19 cellular contexts compared by ENCODE assay signal in genomic region chr7:123725586-123726171, GRCh38. TPM values are rescaled to one million over a fixed set of nuclear protein-coding genes. Genes with fewer than 3 reads are reported as not detected.
DNase-seq lines count a peak whose midpoint lies in the region; ATAC-seq lines count a peak whose summit lies in the region.
"Had no signal": no experiment of that assay in that cellular context is flagged by ENCODE, and none has a peak within 500 bp of the region (broad histone marks: within the 10 kb centered on the region; RNA-seq: fewer than 3 reads in every experiment).

No MANE protein-coding gene starts in this region.

- no peak overlapping the region for H3K4me2 ChIP-seq in trophoblast cell (ENCODE audit: low read length)

- no peaks in the 10 kb centered on the region for H3K27me3 Mint-ChIP-seq in activated naive CD8-positive, alpha-beta T cell treated with anti-CD3 and anti-CD28 coated beads, Interleukin-2, amount 10 ng/mL, durations not matched to agents 7 days and 5 days
- H3K27me3 Mint-ChIP-seq in activated naive CD8-positive, alpha-beta T cell treated with anti-CD3 and anti-CD28 coated beads, Interleukin-2, amount 50 U/mL, for 24 hours, result no peaks in the 10 kb centered on the region
- H3K27me3 Mint-ChIP-seq: stimulated activated naive B cell treated with anti-CD40 and anti-IgM and Interleukin-4, amounts not matched to agents 10 μg/mL and 1 μg/mL and 100 μg/mL, for 72 hours; type B pancreatic cell had no signal

- no peaks in the 10 kb centered on the region for H3K9me3 Mint-ChIP-seq in activated naive CD8-positive, alpha-beta T cell treated with anti-CD3 and anti-CD28 coated beads, Interleukin-2, amount 10 ng/mL, durations not matched to agents 7 days and 5 days
- H3K9me3 Mint-ChIP-seq in activated naive CD8-positive, alpha-beta T cell treated with anti-CD3 and anti-CD28 coated beads, Interleukin-2, amount 50 U/mL, for 24 hours, result no peaks in the 10 kb centered on the region
- H3K9me3 Mint-ChIP-seq: type B pancreatic cell had no signal

- H3K9ac ChIP-seq in endocrine pancreas (ENCODE audit: control insufficient read depth, insufficient read depth, low read length) (no peak overlapping the region), trophoblast cell (ENCODE audit: low read length) (no peak overlapping the region)

- DNase-seq in activated naive CD8-positive, alpha-beta T cell treated with anti-CD3 and anti-CD28 coated beads, Interleukin-2, amount 10 ng/mL, durations not matched to agents 7 days and 5 days, result no peak
- no peak for DNase-seq in activated naive CD8-positive, alpha-beta T cell treated with anti-CD3 and anti-CD28 coated beads, Interleukin-2, amount 50 U/mL, for 24 hours
- peak; percentile 7 for DNase-seq in NCI-H2171 (lab: John Stamatoyannopoulos, UW)
- no peak for DNase-seq in SKM-1 (lab: John Stamatoyannopoulos, UW; ENCODE audit: unreplicated experiment)
- no peak for DNase-seq in DMS153 (lab: John Stamatoyannopoulos, UW)
- DNase-seq in NCI-H226, result no peak
- DNase-seq in trophoblast cell, result no peak
- DNase-seq: amygdala; GDM1; H7; left lung; MG63; NCI-H2029 treated with DMSO at 0.1 percent for 48 hours; NCI-H526; small intestine; stimulated activated naive B cell treated with anti-CD40 and anti-IgM and Interleukin-4, amounts not matched to agents 10 μg/mL and 1 μg/mL and 100 μg/mL, for 72 hours; SW 1271 had no signal

- no peak overlapping the region for H4K12ac ChIP-seq in trophoblast cell (ENCODE audit: low read depth, low read length)

- H3K4me3 ChIP-seq in endocrine pancreas (ENCODE audit: control insufficient read depth, insufficient read depth, low read length) (peak overlapping the region; percentile 22), trophoblast cell (ENCODE audit: low read depth, low read length) (no peak overlapping the region)
- H3K4me3 ChIP-seq: left lung, MG63 had no signal

- POLR2A ChIA-PET in activated naive CD8-positive, alpha-beta T cell treated with anti-CD3 and anti-CD28 coated beads, Interleukin-2, amount 10 ng/mL, durations not matched to agents 7 days and 5 days (lab: Charles Lee), result interaction anchor here (0.6 to 3.4 kb wide), 2 partner anchors 10 to 23 kb away, joined by 3 to 18 read pairs; partner anchors contain the start of gene WASL

- H3K79me2 ChIP-seq in trophoblast cell (ENCODE audit: control insufficient read depth, insufficient read depth, low read length, poor library complexity), result peaks cover 4% of the 10 kb centered on the region

- H3K18ac ChIP-seq in trophoblast cell (ENCODE audit: low read length), result no peak overlapping the region

- peaks cover 38% of the 10 kb centered on the region for H3K4me1 ChIP-seq in endocrine pancreas (ENCODE audit: control insufficient read depth, insufficient read depth, low read length)
- no peaks in the 10 kb centered on the region for H3K4me1 ChIP-seq in trophoblast cell (ENCODE audit: control insufficient read depth in 1 of 2, insufficient read depth in 2 of 2, low read length in 2 of 2)

- H3K23ac ChIP-seq in trophoblast cell (ENCODE audit: low read length), result no peak overlapping the region

- no peak overlapping the region for H2BK12ac ChIP-seq in trophoblast cell (ENCODE audit: low read length)

- no peak overlapping the region for H3K4ac ChIP-seq in trophoblast cell (ENCODE audit: low read depth, low read length)

- no peak overlapping the region for H4K91ac ChIP-seq in trophoblast cell (ENCODE audit: low read depth, low read length)

- H3K4me3 Mint-ChIP-seq in activated naive CD8-positive, alpha-beta T cell treated with anti-CD3 and anti-CD28 coated beads, Interleukin-2, amount 10 ng/mL, durations not matched to agents 7 days and 5 days, result peak overlapping the region; percentile 28
- H3K4me3 Mint-ChIP-seq in activated naive CD8-positive, alpha-beta T cell treated with anti-CD3 and anti-CD28 coated beads, Interleukin-2, amount 50 U/mL, for 24 hours, result no peak overlapping the region
- H3K4me3 Mint-ChIP-seq: stimulated activated naive B cell treated with anti-CD40 and anti-IgM and Interleukin-4, amounts not matched to agents 10 μg/mL and 1 μg/mL and 100 μg/mL, for 72 hours; type B pancreatic cell had no signal

- H3K27me3 ChIP-seq in endocrine pancreas (ENCODE audit: control insufficient read depth, insufficient read depth, low read length) (no peaks in the 10 kb centered on the region), trophoblast cell (ENCODE audit: insufficient read depth, low read length) (no peaks in the 10 kb centered on the region)
- H3K27me3 ChIP-seq: left lung, MG63 had no signal

- no peaks in the 10 kb centered on the region for H3K79me1 ChIP-seq in trophoblast cell (ENCODE audit: low read length)

- H2AK5ac ChIP-seq in trophoblast cell (ENCODE audit: low read length), result no peak overlapping the region

- no peak overlapping the region for H3K14ac ChIP-seq in trophoblast cell (ENCODE audit: low read length)

- WGBS in trophoblast cell (ENCODE audit: extremely low coverage, insufficient coverage, insufficient read length), result no CpG with 5 or more reads among the region's 1 CpG

- peaks cover 19% of the 10 kb centered on the region for H3K36me3 Mint-ChIP-seq in activated naive CD8-positive, alpha-beta T cell treated with anti-CD3 and anti-CD28 coated beads, Interleukin-2, amount 10 ng/mL, durations not matched to agents 7 days and 5 days
- H3K36me3 Mint-ChIP-seq in activated naive CD8-positive, alpha-beta T cell treated with anti-CD3 and anti-CD28 coated beads, Interleukin-2, amount 50 U/mL, for 24 hours (ENCODE audit: low read depth), result peaks cover 13% of the 10 kb centered on the region

- H2AFZ ChIP-seq in trophoblast cell (ENCODE audit: insufficient read depth, low read length, poor library complexity), result no peak overlapping the region

- no peak overlapping the region for H3K27ac ChIP-seq in trophoblast cell (ENCODE audit: low read depth, low read length)
- H3K27ac ChIP-seq: left lung had no signal

- H2BK5ac ChIP-seq in trophoblast cell (ENCODE audit: low read depth, low read length, poor library complexity), result no peak overlapping the region

- H3K36me3 ChIP-seq in endocrine pancreas (ENCODE audit: control insufficient read depth, insufficient read depth, low read length), result no peaks in the 10 kb centered on the region
- H3K36me3 ChIP-seq in trophoblast cell (ENCODE audit: control insufficient read depth in 1 of 2, insufficient read depth in 2 of 2, low read length in 2 of 2), result no peaks in the 10 kb centered on the region
- H3K36me3 ChIP-seq: left lung, MG63 had no signal

- peak overlapping the region; percentile 51 for H3K27ac Mint-ChIP-seq in activated naive CD8-positive, alpha-beta T cell treated with anti-CD3 and anti-CD28 coated beads, Interleukin-2, amount 10 ng/mL, durations not matched to agents 7 days and 5 days
- H3K27ac Mint-ChIP-seq in activated naive CD8-positive, alpha-beta T cell treated with anti-CD3 and anti-CD28 coated beads, Interleukin-2, amount 50 U/mL, for 24 hours, result no peak overlapping the region
- H3K27ac Mint-ChIP-seq: stimulated activated naive B cell treated with anti-CD40 and anti-IgM and Interleukin-4, amounts not matched to agents 10 μg/mL and 1 μg/mL and 100 μg/mL, for 72 hours; type B pancreatic cell had no signal

- H4K8ac ChIP-seq in trophoblast cell (ENCODE audit: low read depth, low read length), result no peak overlapping the region

- peaks cover 37% of the 10 kb centered on the region for H3K4me1 Mint-ChIP-seq in activated naive CD8-positive, alpha-beta T cell treated with anti-CD3 and anti-CD28 coated beads, Interleukin-2, amount 10 ng/mL, durations not matched to agents 7 days and 5 days
- peaks cover 53% of the 10 kb centered on the region for H3K4me1 Mint-ChIP-seq in activated naive CD8-positive, alpha-beta T cell treated with anti-CD3 and anti-CD28 coated beads, Interleukin-2, amount 50 U/mL, for 24 hours

- ATAC-seq in activated naive CD8-positive, alpha-beta T cell treated with anti-CD3 and anti-CD28 coated beads, Interleukin-2, amount 10 ng/mL, durations not matched to agents 7 days and 5 days (ENCODE audit: low read depth), result no peak
- ATAC-seq in activated naive CD8-positive, alpha-beta T cell treated with anti-CD3 and anti-CD28 coated beads, Interleukin-2, amount 50 U/mL, for 24 hours, result no peak
- ATAC-seq: left lung; stimulated activated naive B cell treated with anti-CD40 and anti-IgM and Interleukin-4, amounts not matched to agents 10 μg/mL and 1 μg/mL and 100 μg/mL, for 72 hours had no signal

- H3K9me3 ChIP-seq in endocrine pancreas (ENCODE audit: control insufficient read depth, low read length) (no peaks in the 10 kb centered on the region), trophoblast cell (ENCODE audit: insufficient read depth, low read depth, low read length) (no peaks in the 10 kb centered on the region)
- H3K9me3 ChIP-seq: left lung, MG63 had no signal

- no peak overlapping the region for H2BK120ac ChIP-seq in trophoblast cell (ENCODE audit: insufficient read depth, low read length, poor library complexity)

RNA-seq across cellular contexts. Expression of gene WASL, which starts 23.1 kb away (rescaled TPM):
- 10 to 100 TPM; 11.8 to 12.0 TPM for total RNA-seq in activated naive CD8-positive, alpha-beta T cell treated with anti-CD3 and anti-CD28 coated beads, Interleukin-2, amount 10 ng/mL, durations not matched to agents 7 days and 5 days
- polyA plus RNA-seq in trophoblast cell (2013), result 41.4 and 43.4 TPM in 2 replicates
